ENCODE assay signal across 1 cellular context in the genomic region with DNA sequence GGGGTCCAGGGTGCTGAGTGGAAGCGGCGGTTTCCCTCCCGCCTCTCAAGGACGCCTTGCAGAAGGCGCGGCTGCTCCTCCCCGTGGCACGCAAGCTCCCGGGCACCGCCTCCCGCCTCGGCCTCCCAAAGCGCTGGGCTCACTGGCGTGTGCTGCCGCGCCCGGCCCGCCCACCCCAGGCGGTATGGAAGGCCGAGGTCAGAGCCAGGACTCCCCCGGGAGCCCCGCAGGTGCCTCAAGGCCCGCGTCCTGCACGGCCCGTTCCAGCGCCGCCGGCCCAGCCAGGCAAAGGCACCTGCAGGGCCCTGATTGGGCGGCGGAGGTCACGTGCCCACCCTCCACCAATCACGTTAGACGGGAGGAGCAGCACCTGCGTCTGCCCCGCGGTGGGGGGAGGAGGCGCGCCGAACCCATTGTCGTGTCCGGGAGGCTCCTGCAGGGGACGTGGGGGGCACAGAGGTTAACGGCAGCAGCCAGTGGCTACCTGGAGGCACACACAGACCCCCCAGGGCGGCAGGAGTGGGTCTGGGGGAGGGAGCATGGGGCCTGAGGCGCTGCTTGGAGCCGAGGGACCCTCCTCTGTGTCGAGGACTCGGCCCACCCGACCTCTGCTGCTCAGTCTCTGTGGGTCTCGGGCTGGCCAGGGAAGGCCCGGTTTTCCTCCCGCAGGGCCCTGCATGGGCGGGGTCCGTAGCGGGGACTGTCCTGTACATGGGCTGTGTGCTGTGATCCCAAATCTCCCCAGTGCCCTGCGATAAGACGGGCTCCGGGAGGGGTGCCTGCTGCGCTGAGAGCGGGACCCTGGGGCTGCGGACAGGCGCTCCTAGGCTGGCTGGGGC.
TF ChIP-seq lines count a peak whose summit lies in the region.

No MANE protein-coding gene starts in this region.

TF ChIP-seq in K562, 482 proteins besides CTCF, POLR2A, EP300 and RAD21 (continued from another document and continues in another):
- TF ChIP-seq GTF2E2 (tag; IDR thresholded peaks at IDR 0.05), result 0 out of 2 replicates have a peak, but pooled peaks have one; percentile 24
- TF ChIP-seq, protein P1, sequence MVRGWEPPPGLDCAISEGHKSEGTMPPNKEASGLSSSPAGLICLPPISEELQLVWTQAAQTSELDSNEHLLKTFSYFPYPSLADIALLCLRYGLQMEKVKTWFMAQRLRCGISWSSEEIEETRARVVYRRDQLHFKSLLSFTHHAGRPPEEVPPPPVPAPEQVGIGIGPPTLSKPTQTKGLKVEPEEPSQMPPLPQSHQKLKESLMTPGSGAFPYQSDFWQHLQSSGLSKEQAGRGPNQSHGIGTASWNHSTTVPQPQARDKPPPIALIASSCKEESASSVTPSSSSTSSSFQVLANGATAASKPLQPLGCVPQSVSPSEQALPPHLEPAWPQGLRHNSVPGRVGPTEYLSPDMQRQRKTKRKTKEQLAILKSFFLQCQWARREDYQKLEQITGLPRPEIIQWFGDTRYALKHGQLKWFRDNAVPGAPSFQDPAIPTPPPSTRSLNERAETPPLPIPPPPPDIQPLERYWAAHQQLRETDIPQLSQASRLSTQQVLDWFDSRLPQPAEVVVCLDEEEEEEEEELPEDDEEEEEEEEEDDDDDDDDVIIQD (CRISPR knock-in tag; IDR thresholded peaks at IDR 0.05), result peak; percentile 82; the same call in 1 of the 2 replicates
- TF ChIP-seq WHSC1 (IDR thresholded peaks at IDR 0.05; ENCODE audit: low read length), result no peak
- TF ChIP-seq SRSF3 (IDR thresholded peaks at IDR 0.05; ENCODE audit: insufficient read depth, low read length), result no peak
- TF ChIP-seq DIDO1 (tag; IDR thresholded peaks at IDR 0.05; ENCODE audit: low read depth), result no peak
- TF ChIP-seq NCOA4 (IDR thresholded peaks at IDR 0.05; ENCODE audit: partially characterized antibody), result no peak
- TF ChIP-seq, protein P2, sequence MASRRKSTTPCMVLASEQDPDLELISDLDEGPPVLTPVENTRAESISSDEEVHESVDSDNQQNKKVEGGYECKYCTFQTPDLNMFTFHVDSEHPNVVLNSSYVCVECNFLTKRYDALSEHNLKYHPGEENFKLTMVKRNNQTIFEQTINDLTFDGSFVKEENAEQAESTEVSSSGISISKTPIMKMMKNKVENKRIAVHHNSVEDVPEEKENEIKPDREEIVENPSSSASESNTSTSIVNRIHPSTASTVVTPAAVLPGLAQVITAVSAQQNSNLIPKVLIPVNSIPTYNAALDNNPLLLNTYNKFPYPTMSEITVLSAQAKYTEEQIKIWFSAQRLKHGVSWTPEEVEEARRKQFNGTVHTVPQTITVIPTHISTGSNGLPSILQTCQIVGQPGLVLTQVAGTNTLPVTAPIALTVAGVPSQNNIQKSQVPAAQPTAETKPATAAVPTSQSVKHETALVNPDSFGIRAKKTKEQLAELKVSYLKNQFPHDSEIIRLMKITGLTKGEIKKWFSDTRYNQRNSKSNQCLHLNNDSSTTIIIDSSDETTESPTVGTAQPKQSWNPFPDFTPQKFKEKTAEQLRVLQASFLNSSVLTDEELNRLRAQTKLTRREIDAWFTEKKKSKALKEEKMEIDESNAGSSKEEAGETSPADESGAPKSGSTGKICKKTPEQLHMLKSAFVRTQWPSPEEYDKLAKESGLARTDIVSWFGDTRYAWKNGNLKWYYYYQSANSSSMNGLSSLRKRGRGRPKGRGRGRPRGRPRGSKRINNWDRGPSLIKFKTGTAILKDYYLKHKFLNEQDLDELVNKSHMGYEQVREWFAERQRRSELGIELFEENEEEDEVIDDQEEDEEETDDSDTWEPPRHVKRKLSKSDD (conservative IDR thresholded peaks at IDR 0.05; ENCODE audit: low read length), result no peak
- TF ChIP-seq, protein P3, sequence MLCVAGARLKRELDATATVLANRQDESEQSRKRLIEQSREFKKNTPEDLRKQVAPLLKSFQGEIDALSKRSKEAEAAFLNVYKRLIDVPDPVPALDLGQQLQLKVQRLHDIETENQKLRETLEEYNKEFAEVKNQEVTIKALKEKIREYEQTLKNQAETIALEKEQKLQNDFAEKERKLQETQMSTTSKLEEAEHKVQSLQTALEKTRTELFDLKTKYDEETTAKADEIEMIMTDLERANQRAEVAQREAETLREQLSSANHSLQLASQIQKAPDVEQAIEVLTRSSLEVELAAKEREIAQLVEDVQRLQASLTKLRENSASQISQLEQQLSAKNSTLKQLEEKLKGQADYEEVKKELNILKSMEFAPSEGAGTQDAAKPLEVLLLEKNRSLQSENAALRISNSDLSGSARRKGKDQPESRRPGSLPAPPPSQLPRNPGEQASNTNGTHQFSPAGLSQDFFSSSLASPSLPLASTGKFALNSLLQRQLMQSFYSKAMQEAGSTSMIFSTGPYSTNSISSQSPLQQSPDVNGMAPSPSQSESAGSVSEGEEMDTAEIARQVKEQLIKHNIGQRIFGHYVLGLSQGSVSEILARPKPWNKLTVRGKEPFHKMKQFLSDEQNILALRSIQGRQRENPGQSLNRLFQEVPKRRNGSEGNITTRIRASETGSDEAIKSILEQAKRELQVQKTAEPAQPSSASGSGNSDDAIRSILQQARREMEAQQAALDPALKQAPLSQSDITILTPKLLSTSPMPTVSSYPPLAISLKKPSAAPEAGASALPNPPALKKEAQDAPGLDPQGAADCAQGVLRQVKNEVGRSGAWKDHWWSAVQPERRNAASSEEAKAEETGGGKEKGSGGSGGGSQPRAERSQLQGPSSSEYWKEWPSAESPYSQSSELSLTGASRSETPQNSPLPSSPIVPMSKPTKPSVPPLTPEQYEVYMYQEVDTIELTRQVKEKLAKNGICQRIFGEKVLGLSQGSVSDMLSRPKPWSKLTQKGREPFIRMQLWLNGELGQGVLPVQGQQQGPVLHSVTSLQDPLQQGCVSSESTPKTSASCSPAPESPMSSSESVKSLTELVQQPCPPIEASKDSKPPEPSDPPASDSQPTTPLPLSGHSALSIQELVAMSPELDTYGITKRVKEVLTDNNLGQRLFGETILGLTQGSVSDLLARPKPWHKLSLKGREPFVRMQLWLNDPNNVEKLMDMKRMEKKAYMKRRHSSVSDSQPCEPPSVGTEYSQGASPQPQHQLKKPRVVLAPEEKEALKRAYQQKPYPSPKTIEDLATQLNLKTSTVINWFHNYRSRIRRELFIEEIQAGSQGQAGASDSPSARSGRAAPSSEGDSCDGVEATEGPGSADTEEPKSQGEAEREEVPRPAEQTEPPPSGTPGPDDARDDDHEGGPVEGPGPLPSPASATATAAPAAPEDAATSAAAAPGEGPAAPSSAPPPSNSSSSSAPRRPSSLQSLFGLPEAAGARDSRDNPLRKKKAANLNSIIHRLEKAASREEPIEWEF (CRISPR knock-in tag; IDR thresholded peaks at IDR 0.05), result no peak
- no peak for TF ChIP-seq SMARCA5 (IDR thresholded peaks at IDR 0.05)
- TF ChIP-seq ZNF668 (CRISPR knock-in tag; IDR thresholded peaks at IDR 0.05), result no peak
- no peak for TF ChIP-seq SMARCE1 (IDR thresholded peaks at IDR 0.05)
- no peak for TF ChIP-seq IFI16 (CRISPR knock-in tag; IDR thresholded peaks at IDR 0.05)
- no peak for TF ChIP-seq NR2C1 (IDR thresholded peaks at IDR 0.05)
- TF ChIP-seq NR2C1 (tag; IDR thresholded peaks at IDR 0.05), result no peak
- no peak for TF ChIP-seq ARID2 (IDR thresholded peaks at IDR 0.05)
- TF ChIP-seq, protein P4, sequence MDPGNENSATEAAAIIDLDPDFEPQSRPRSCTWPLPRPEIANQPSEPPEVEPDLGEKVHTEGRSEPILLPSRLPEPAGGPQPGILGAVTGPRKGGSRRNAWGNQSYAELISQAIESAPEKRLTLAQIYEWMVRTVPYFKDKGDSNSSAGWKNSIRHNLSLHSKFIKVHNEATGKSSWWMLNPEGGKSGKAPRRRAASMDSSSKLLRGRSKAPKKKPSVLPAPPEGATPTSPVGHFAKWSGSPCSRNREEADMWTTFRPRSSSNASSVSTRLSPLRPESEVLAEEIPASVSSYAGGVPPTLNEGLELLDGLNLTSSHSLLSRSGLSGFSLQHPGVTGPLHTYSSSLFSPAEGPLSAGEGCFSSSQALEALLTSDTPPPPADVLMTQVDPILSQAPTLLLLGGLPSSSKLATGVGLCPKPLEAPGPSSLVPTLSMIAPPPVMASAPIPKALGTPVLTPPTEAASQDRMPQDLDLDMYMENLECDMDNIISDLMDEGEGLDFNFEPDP (CRISPR knock-in tag; IDR thresholded peaks at IDR 0.05), result no peak
- TF ChIP-seq PCBP1 (IDR thresholded peaks at IDR 0.05; ENCODE audit: low read depth, low read length, poor library complexity, severe bottlenecking), result no peak
- peak; percentile 50; the same call in 1 of the 2 replicates for TF ChIP-seq SP1 (CRISPR knock-in tag; IDR thresholded peaks at IDR 0.05)
- no peak for TF ChIP-seq GTF2F1 (IDR thresholded peaks at IDR 0.05; ENCODE audit: low read depth, low read length)
- TF ChIP-seq ZBTB17 (CRISPR knock-in tag; IDR thresholded peaks at IDR 0.05), result peak; percentile 68; the same call in 1 of the 2 replicates
- TF ChIP-seq ZNF780A (CRISPR knock-in tag; IDR thresholded peaks at IDR 0.05), result no peak
- peak; percentile 95 for TF ChIP-seq NFYB (IDR thresholded peaks at IDR 0.05; ENCODE audit: extremely low read depth, insufficient read length)
- TF ChIP-seq SUPT5H (IDR thresholded peaks at IDR 0.05), result peak; percentile 55
- TF ChIP-seq SIN3A (IDR thresholded peaks at IDR 0.05; ENCODE audit: borderline replicate concordance in 2 of 2, control insufficient read depth in 1 of 2, low read depth in 2 of 2, low read length in 2 of 2), result 0 out of 4 replicates have a peak, but pooled peaks of 1 of the 2 experiments have one; percentile 8
- TF ChIP-seq BRD4 (IDR thresholded peaks at IDR 0.05), result no peak
- peak; percentile 68 for TF ChIP-seq HMGN3 (IDR thresholded peaks at IDR 0.05; ENCODE audit: borderline replicate concordance, extremely low read depth, insufficient read length, low read depth, low read length)
- no peak for TF ChIP-seq ZFP36 (IDR thresholded peaks at IDR 0.05; ENCODE audit: low read depth, low read length, partially characterized antibody)
- no peak for TF ChIP-seq RBM15 (IDR thresholded peaks at IDR 0.05; ENCODE audit: insufficient read depth, low read length)
- TF ChIP-seq MECOM (CRISPR knock-in tag; IDR thresholded peaks at IDR 0.05), result no peak
- no peak; the same call in 1 of the 2 replicates for TF ChIP-seq MYC (IDR thresholded peaks at IDR 0.05; ENCODE audit: low read depth, low read length)
- no peak for TF ChIP-seq MYC (CRISPR knock-in tag; IDR thresholded peaks at IDR 0.05; ENCODE audit: borderline replicate concordance, low read depth)
- TF ChIP-seq SREBF2 (CRISPR knock-in tag; IDR thresholded peaks at IDR 0.05), result no peak
- no peak for TF ChIP-seq C11orf30 (IDR thresholded peaks at IDR 0.05; ENCODE audit: low read depth)
- TF ChIP-seq LARP7 (IDR thresholded peaks at IDR 0.05), result no peak
- TF ChIP-seq RBM17 (IDR thresholded peaks at IDR 0.05; ENCODE audit: borderline replicate concordance, low read depth, low read length), result no peak
- TF ChIP-seq GATAD2A (IDR thresholded peaks at IDR 0.05), result no peak
- TF ChIP-seq ZNF174 (CRISPR knock-in tag; IDR thresholded peaks at IDR 0.05), result no peak
- TF ChIP-seq, protein P5, sequence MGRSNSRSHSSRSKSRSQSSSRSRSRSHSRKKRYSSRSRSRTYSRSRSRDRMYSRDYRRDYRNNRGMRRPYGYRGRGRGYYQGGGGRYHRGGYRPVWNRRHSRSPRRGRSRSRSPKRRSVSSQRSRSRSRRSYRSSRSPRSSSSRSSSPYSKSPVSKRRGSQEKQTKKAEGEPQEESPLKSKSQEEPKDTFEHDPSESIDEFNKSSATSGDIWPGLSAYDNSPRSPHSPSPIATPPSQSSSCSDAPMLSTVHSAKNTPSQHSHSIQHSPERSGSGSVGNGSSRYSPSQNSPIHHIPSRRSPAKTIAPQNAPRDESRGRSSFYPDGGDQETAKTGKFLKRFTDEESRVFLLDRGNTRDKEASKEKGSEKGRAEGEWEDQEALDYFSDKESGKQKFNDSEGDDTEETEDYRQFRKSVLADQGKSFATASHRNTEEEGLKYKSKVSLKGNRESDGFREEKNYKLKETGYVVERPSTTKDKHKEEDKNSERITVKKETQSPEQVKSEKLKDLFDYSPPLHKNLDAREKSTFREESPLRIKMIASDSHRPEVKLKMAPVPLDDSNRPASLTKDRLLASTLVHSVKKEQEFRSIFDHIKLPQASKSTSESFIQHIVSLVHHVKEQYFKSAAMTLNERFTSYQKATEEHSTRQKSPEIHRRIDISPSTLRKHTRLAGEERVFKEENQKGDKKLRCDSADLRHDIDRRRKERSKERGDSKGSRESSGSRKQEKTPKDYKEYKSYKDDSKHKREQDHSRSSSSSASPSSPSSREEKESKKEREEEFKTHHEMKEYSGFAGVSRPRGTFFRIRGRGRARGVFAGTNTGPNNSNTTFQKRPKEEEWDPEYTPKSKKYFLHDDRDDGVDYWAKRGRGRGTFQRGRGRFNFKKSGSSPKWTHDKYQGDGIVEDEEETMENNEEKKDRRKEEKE (IDR thresholded peaks at IDR 0.05; ENCODE audit: borderline replicate concordance in 1 of 2, control insufficient read depth in 1 of 2, low read depth in 2 of 2, low read length in 1 of 2), result no peak
- TF ChIP-seq, protein P6, sequence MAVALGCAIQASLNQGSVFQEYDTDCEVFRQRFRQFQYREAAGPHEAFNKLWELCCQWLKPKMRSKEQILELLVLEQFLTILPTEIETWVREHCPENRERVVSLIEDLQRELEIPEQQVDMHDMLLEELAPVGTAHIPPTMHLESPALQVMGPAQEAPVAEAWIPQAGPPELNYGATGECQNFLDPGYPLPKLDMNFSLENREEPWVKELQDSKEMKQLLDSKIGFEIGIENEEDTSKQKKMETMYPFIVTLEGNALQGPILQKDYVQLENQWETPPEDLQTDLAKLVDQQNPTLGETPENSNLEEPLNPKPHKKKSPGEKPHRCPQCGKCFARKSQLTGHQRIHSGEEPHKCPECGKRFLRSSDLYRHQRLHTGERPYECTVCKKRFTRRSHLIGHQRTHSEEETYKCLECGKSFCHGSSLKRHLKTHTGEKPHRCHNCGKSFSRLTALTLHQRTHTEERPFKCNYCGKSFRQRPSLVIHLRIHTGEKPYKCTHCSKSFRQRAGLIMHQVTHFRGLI (CRISPR knock-in tag; IDR thresholded peaks at IDR 0.05), result no peak
- TF ChIP-seq TAF1 (IDR thresholded peaks at IDR 0.05; ENCODE audit: control insufficient read depth, extremely low read depth, insufficient read depth, low read length, severe bottlenecking), result peak; percentile 16
- TF ChIP-seq, protein P7, sequence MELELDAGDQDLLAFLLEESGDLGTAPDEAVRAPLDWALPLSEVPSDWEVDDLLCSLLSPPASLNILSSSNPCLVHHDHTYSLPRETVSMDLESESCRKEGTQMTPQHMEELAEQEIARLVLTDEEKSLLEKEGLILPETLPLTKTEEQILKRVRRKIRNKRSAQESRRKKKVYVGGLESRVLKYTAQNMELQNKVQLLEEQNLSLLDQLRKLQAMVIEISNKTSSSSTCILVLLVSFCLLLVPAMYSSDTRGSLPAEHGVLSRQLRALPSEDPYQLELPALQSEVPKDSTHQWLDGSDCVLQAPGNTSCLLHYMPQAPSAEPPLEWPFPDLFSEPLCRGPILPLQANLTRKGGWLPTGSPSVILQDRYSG (tag; conservative IDR thresholded peaks at IDR 0.05; ENCODE audit: low read depth), result no peak
- TF ChIP-seq ARNT (IDR thresholded peaks at IDR 0.05), result no peak
